8 cellular contexts compared by ENCODE assay signal in the genomic region with DNA sequence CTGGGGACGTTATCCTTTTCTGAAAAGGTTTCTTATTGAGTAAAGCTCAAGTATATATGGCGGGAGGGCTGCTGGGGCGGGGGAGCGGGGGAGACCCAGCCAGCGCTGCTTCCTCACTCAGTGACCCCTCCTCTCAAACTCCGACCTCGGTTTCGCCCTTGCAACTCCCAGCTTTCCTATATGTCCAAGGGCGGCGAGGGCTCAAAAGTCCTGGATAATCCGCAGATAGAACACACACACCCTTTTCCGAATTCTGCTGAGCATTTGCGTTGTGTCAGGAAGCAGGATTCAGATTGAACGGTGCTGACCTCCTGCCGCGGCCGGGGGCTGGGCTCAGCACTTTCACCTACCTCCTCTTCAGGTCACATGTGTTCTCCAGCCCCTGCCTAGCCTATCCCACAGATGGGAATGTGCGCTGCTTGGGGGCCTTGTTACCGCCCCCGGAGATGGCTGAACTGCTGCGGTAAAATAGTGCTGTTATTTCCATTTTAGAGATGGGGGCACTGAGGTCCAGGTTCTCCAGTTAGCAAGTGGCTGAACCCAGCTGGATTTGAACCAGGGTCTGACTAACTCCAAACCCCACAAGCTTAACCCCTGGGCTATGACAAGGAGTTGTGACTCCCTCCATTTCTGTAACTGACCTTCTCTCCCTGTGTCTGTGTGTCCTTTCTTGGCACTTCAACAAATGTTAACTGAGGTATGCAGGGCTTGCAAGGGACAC. TPM values are rescaled to one million over a fixed set of nuclear protein-coding genes. Genes with fewer than 3 reads are reported as not detected.
DNase-seq lines count a peak whose midpoint lies in the region; ATAC-seq and TF ChIP-seq lines count a peak whose summit lies in the region.

No MANE protein-coding gene starts in this region.

- no peaks in the 10 kb centered on the region for H3K9me3 ChIP-seq in SJCRH30 (replicated peaks)

- H3K4me1 ChIP-seq in SJCRH30: peaks cover 42% of the 10 kb centered on the region

- H3K4me3 ChIP-seq in SJCRH30 (peak overlapping the region; percentile 99), fibroblast of mammary gland (ENCODE audit: control insufficient read depth, low read depth, low read length) (peak overlapping the region; percentile 89), skeletal muscle cell (ENCODE audit: low read depth, low read length) (peak overlapping the region; percentile 85)

- H3K27me3 ChIP-seq in SJCRH30: no peaks in the 10 kb centered on the region

- no peak for ATAC-seq in GM18498 (IDR thresholded peaks at IDR 0.05; ENCODE audit: unreplicated experiment)

- no peak for TF ChIP-seq CTCF in fibroblast of mammary gland (conservative IDR thresholded peaks at IDR 0.05; ENCODE audit: control insufficient read depth, insufficient read depth, low read depth, low read length)

- H3K36me3 ChIP-seq in SJCRH30: no peaks in the 10 kb centered on the region

- DNase-seq in DMS53 (lab: John Stamatoyannopoulos, UW): peak; percentile 42
- DNase-seq in DMS53 treated with DMSO at 0.1 percent for 48 hours (lab: John Stamatoyannopoulos, UW; ENCODE audit: unreplicated experiment): no peak
- DNase-seq in SJCRH30: no peak
- peak; percentile 26 for DNase-seq in fibroblast of mammary gland (ENCODE audit: low read depth)
- DNase-seq in skeletal muscle cell (ENCODE audit: low read depth): no peak
- DNase-seq in NCI-H1436 (lab: John Stamatoyannopoulos, UW): no peak
- no peak for DNase-seq in activated CD8-positive, alpha-beta memory T cell treated with anti-CD3 and anti-CD28 coated beads for 24 hours

- H3K27ac ChIP-seq in SJCRH30: no peak overlapping the region

RNA-seq across cellular contexts. Expression of a gene that starts 0.8 kb away (rescaled TPM):
- total RNA-seq in SJCRH30 (2014; rRNA removed; shearing (Covaris generic)): 29.7 and 30.6 TPM in 2 replicates

RNA-seq across cellular contexts. Expression of a gene that starts 30.2 kb away (rescaled TPM):
- not detected in 2 replicates for total RNA-seq in SJCRH30 (2014; rRNA removed; shearing (Covaris generic))

Comparison
In these comparisons a context has a peak if more than half of its experiments do, and no peak if none do; other contexts are left out.
1. DNase-seq: peak in DMS53 (single experiment) and fibroblast of mammary gland (single experiment); none in DMS53 treated with DMSO at 0.1 percent for 48 hours (single experiment), SJCRH30 (0 of 2), skeletal muscle cell (single experiment), NCI-H1436 (single experiment) and activated CD8-positive, alpha-beta memory T cell treated with anti-CD3 and anti-CD28 coated beads for 24 hours (single experiment).
2. Peak in every context shown above with its lines, with median percentiles within 50 percentile points of each other: H3K4me3 ChIP-seq.